ENCODE assay signal across 8 cellular contexts in genomic region chr10:45672201-45673073, GRCh38. TPM values are rescaled to one million over a fixed set of nuclear protein-coding genes. Genes with fewer than 3 reads are reported as not detected.
DNase-seq lines count a peak whose midpoint lies in the region; ATAC-seq, FAIRE-seq and TF ChIP-seq lines count a peak whose summit lies in the region.

TSS of gene ZFAND4 (minus strand) at chr10:45672772. CDS start at chr10:45663725, 9,047 bp downstream.

- peaks cover 7% of the 10 kb centered on the region for H3K4me1 Mint-ChIP-seq in Caco-2 (ENCODE audit: low read depth, unreplicated experiment)

- H3K9me3 Mint-ChIP-seq in Caco-2 (ENCODE audit: unreplicated experiment): no peaks in the 10 kb centered on the region

- ATAC-seq in GM19468 (IDR thresholded peaks at IDR 0.05; ENCODE audit: extremely low read depth, unreplicated experiment): peak; percentile 97

- H3K79me2 ChIP-seq in endothelial cell of umbilical vein (ENCODE audit: control insufficient read depth, insufficient read depth, low read length): no peaks in the 10 kb centered on the region

- POLR2A ChIA-PET in Caco-2 (lab: Charles Lee): interaction anchor here (0.7 to 0.8 kb wide), 2 partner anchors 88 to 422 kb away, joined by 3 read pairs; no protein-coding TSS in a partner anchor
- POLR2A ChIA-PET in endothelial cell of umbilical vein (lab: Charles Lee): interaction anchor here (0.7 kb wide), 1 partner anchor 694 kb away, joined by 4 read pairs; the partner anchor contains the start of gene DEPP1

- H3K9ac ChIP-seq in endothelial cell of umbilical vein (replicated peaks; ENCODE audit: extremely low read depth, insufficient read depth, low read length): peak within 1 kb of the TSS; percentile 83

- H3K27me3 ChIP-seq in Caco-2 (replicated peaks; ENCODE audit: control insufficient read depth, insufficient read depth, low read length): no peaks in the 10 kb centered on the region
- H3K27me3 ChIP-seq in endothelial cell of umbilical vein (ENCODE audit: control insufficient read depth in 2 of 2, insufficient read depth in 2 of 2, low read length in 2 of 2): no peaks in the 10 kb centered on the region

- no peaks in the 10 kb centered on the region for H4K20me1 ChIP-seq in endothelial cell of umbilical vein (replicated peaks; ENCODE audit: control insufficient read depth, extremely low read depth, insufficient read depth, low read length)

- H3K27ac ChIP-seq in endothelial cell of umbilical vein (ENCODE audit: insufficient read depth, low read depth, low read length): peak within 1 kb of the TSS; percentile 52

- H3K9me3 ChIP-seq in Caco-2 (no peaks in the 10 kb centered on the region), endothelial cell of umbilical vein (replicated peaks; ENCODE audit: control insufficient read depth, insufficient read depth, low read length) (no peaks in the 10 kb centered on the region)

- H3K4me3 ChIP-seq in Caco-2 (ENCODE audit: low read depth, low read length): peak within 1 kb of the TSS; percentile 62
- peak within 1 kb of the TSS; percentile 33 to 78 (median 59) for H3K4me3 ChIP-seq in endothelial cell of umbilical vein (replicated peaks in 1 of 3; ENCODE audit: insufficient read depth in 1 of 3, low read depth in 1 of 3, low read length in 3 of 3)

- dilution Hi-C loops in endothelial cell of umbilical vein (cut with MboI; ENCODE audit: extremely low pct_ligation_motif_present, low sequenced_read_pairs): no loop called here

- H3K4me3 Mint-ChIP-seq in Caco-2 (ENCODE audit: unreplicated experiment): peak within 1 kb of the TSS; percentile 80

- peak; percentile 99 to 100 for DNase-seq in Caco-2
- peak; percentile 95 for DNase-seq in HT-29 (ENCODE audit: low spot score)
- peak; percentile 98 for DNase-seq in NOMO-1 treated with DMSO at 0.1 percent for 48 hours (lab: John Stamatoyannopoulos, UW; ENCODE audit: unreplicated experiment)
- DNase-seq in activated CD8-positive, alpha-beta memory T cell treated with anti-CD3 and anti-CD28 coated beads, Interleukin-2, amount 50 U/mL, for 24 hours (ENCODE audit: extremely low read depth): peak; percentile 84
- DNase-seq in endothelial cell of umbilical vein (ENCODE audit: low read depth, low spot score): peak; percentile 97
- DNase-seq in middle frontal gyrus (ENCODE audit: extremely low spot score, low spot score): peak; percentile 75
- DNase-seq in stimulated activated CD8-positive, alpha-beta memory T cell treated with anti-CD3 and anti-CD28 coated beads, Interleukin-2, amount 100 ng/mL, for 48 hours (ENCODE audit: low read depth in 2 of 2): peak; percentile 93 to 95

- no peaks in the 10 kb centered on the region for H3K36me3 ChIP-seq in Caco-2 (ENCODE audit: control insufficient read depth, insufficient read depth, low read length)
- H3K36me3 ChIP-seq in endothelial cell of umbilical vein (ENCODE audit: control insufficient read depth in 2 of 2, extremely low read depth in 1 of 2, insufficient read depth in 2 of 2, low read length in 2 of 2): no peaks in the 10 kb centered on the region

- no peaks in the 10 kb centered on the region for H3K9me1 ChIP-seq in endothelial cell of umbilical vein (replicated peaks; ENCODE audit: control insufficient read depth, extremely low read depth, insufficient read depth, low read length)

- H3K27ac Mint-ChIP-seq in Caco-2 (ENCODE audit: unreplicated experiment): peak within 1 kb of the TSS; percentile 55

- TF ChIP-seq CTCF in Caco-2 (IDR thresholded peaks at IDR 0.05; ENCODE audit: insufficient read depth in 1 of 2, low read depth in 1 of 2, low read length in 1 of 2, severe bottlenecking in 1 of 2, unreplicated experiment in 1 of 2) (peak; percentile 79 to 80), endothelial cell of umbilical vein (IDR thresholded peaks at IDR 0.05; ENCODE audit: extremely low read depth in 1 of 2, insufficient read depth in 1 of 2, low read depth in 1 of 2, low read length in 2 of 2) (peak; percentile 68 to 82)

- H3K27me3 Mint-ChIP-seq in Caco-2 (ENCODE audit: insufficient read depth, unreplicated experiment): peaks cover 12% of the 10 kb centered on the region

- BruUV-seq in Caco-2 (replicated peaks; lab: Mats Ljungman, UMichigan) (no TSS peak), endothelial cell of umbilical vein (replicated peaks; lab: Mats Ljungman, UMichigan) (no TSS peak)

- CTCF ChIA-PET in Caco-2 (lab: Charles Lee) (interaction anchor here (1.0 to 1.7 kb wide), 4 partner anchors 205 to 422 kb away, joined by 3 to 18 read pairs (median 6); no protein-coding TSS in a partner anchor), endothelial cell of umbilical vein (lab: Charles Lee) (interaction anchor here (0.8 to 3.7 kb wide), 8 partner anchors 10 to 437 kb away, joined by 3 to 84 read pairs (median 8); no protein-coding TSS in a partner anchor)

- TF ChIP-seq POLR2A in endothelial cell of umbilical vein (IDR thresholded peaks at IDR 0.05; ENCODE audit: low read depth, low read length): peak; percentile 55

- intact Hi-C loops in Caco-2 (cut with micrococcal nuclease; ENCODE audit: unreplicated experiment): loop anchor here (1.0 to 5.0 kb wide), 9 partner anchors 32 to 665 kb away; no protein-coding TSS in a partner anchor
- intact Hi-C loops in endothelial cell of umbilical vein (cut with micrococcal nuclease): loop anchor here (1.0 to 2.0 kb wide), 8 partner anchors 52 to 669 kb away; no protein-coding TSS in a partner anchor

- H3K4me2 ChIP-seq in endothelial cell of umbilical vein (ENCODE audit: insufficient read depth, low read length): peak within 1 kb of the TSS; percentile 85

- peak within 1 kb of the TSS; percentile 97 for H2AFZ ChIP-seq in endothelial cell of umbilical vein (ENCODE audit: low read depth, low read length)

- FAIRE-seq in endothelial cell of umbilical vein (lab: Jason Lieb, UNC): peak; percentile 96

- H3K4me1 ChIP-seq in Caco-2 (0 out of 2 replicates have a peak, but pooled peaks cover 5% of the 10 kb centered on the region), endothelial cell of umbilical vein (ENCODE audit: control insufficient read depth, extremely low read depth, insufficient read depth, low read length) (peaks cover 6% of the 10 kb centered on the region)

- peaks cover 6% of the 10 kb centered on the region for H3K36me3 Mint-ChIP-seq in Caco-2 (ENCODE audit: insufficient read depth, unreplicated experiment)

TF ChIP-seq in endothelial cell of umbilical vein, 7 proteins besides CTCF, POLR2A, EP300 and RAD21:
- TF ChIP-seq MAX (IDR thresholded peaks at IDR 0.05; ENCODE audit: insufficient read depth, insufficient read length) (no peak), POLR2AphosphoS5 (IDR thresholded peaks at IDR 0.05; ENCODE audit: insufficient read depth, low read depth, low read length) (peak; percentile 77)

RNA-seq across cellular contexts. Expression of gene ZFAND4, which starts in this region (rescaled TPM):
- total RNA-seq in Caco-2 (2022): 8.8 and 9.3 TPM in 2 replicates
- 0.37 and 4.8 TPM in 2 replicates for total RNA-seq in HT-29 (2014; rRNA removed; shearing (Covaris generic))
- total RNA-seq in endothelial cell of umbilical vein: 7.2 and 7.8 TPM in 2 replicates
- 1.5 TPM in 2 replicates for polyA plus RNA-seq in endothelial cell of umbilical vein
- 1.7 and 2.5 TPM in 2 replicates for polyA plus RNA-seq in endothelial cell of umbilical vein (2011; cell fraction: cytosol; rRNA removed)
- polyA plus RNA-seq in endothelial cell of umbilical vein (2011; cell fraction: nucleus; rRNA removed): 2.9 and 3.8 TPM in 2 replicates
- 3.4 and 3.6 TPM in 2 replicates for polyA plus RNA-seq in endothelial cell of umbilical vein (2012)
- 4.1 and 6.1 TPM in 2 replicates for polyA minus RNA-seq in endothelial cell of umbilical vein
- 2.4 TPM for polyA minus RNA-seq in endothelial cell of umbilical vein (2011; cell fraction: cytosol; rRNA and poly(A)+ RNA removed)
- polyA minus RNA-seq in endothelial cell of umbilical vein (2011; cell fraction: nucleus; rRNA and poly(A)+ RNA removed): 7.9 and 8.5 TPM in 2 replicates

Comparison
In these comparisons a context has a peak if more than half of its experiments do, and no peak if none do; other contexts are left out.
1. Peak in every context shown above with its lines: DNase-seq, ATAC-seq, H3K4me3 ChIP-seq and H3K27ac ChIP-seq.